10 cellular contexts compared by ENCODE assay signal in genomic region chr20:58179083-58179431, GRCh38. TPM values are rescaled to one million over a fixed set of nuclear protein-coding genes. Genes with fewer than 3 reads are reported as not detected.
DNase-seq lines count a peak whose midpoint lies in the region; ATAC-seq and TF ChIP-seq lines count a peak whose summit lies in the region.
"Had no signal": no experiment of that assay in that cellular context is flagged by ENCODE, and none has a peak within 500 bp of the region (broad histone marks: within the 10 kb centered on the region; RNA-seq: fewer than 3 reads in every experiment).

No MANE protein-coding gene starts in this region.

- in situ Hi-C loops in GM23248 (cut with MboI): no loop called here

- H3K9me3 ChIP-seq in GM23248 (ENCODE audit: low read depth) (no peaks in the 10 kb centered on the region), OCI-LY7 (ENCODE audit: low read length) (no peaks in the 10 kb centered on the region), duodenal mucosa (ENCODE audit: control insufficient read depth in 1 of 2, low read length in 2 of 2) (no peaks in the 10 kb centered on the region), trophoblast cell (ENCODE audit: insufficient read depth, low read depth, low read length) (peaks cover 5% of the 10 kb centered on the region)

- H3K18ac ChIP-seq in trophoblast cell (ENCODE audit: low read length): no peak overlapping the region

- no peaks in the 10 kb centered on the region for H3K36me3 ChIP-seq in GM23248 (ENCODE audit: low read depth)
- H3K36me3 ChIP-seq in OCI-LY7 (ENCODE audit: insufficient read depth, low read length): no peaks in the 10 kb centered on the region
- no peaks in the 10 kb centered on the region for H3K36me3 ChIP-seq in duodenal mucosa (ENCODE audit: control insufficient read depth in 1 of 2, insufficient read depth in 2 of 2, low read length in 2 of 2)
- no peaks in the 10 kb centered on the region for H3K36me3 ChIP-seq in trophoblast cell (ENCODE audit: control insufficient read depth in 1 of 2, insufficient read depth in 2 of 2, low read length in 2 of 2)

- peak overlapping the region; percentile 60; the same call in 1 of the 2 replicates for H3K9ac ChIP-seq in GM23248
- H3K9ac ChIP-seq in duodenal mucosa (ENCODE audit: low read depth in 1 of 2, low read length in 2 of 2): peak overlapping the region; percentile 17 to 38
- no peak overlapping the region for H3K9ac ChIP-seq in trophoblast cell (ENCODE audit: low read length)

- no peak overlapping the region for H4K12ac ChIP-seq in trophoblast cell (ENCODE audit: low read depth, low read length)

- no peak overlapping the region for H2BK12ac ChIP-seq in trophoblast cell (ENCODE audit: low read length)

- H2BK120ac ChIP-seq in trophoblast cell (ENCODE audit: insufficient read depth, low read length, poor library complexity): no peak overlapping the region

- peak overlapping the region; percentile 93 for H3K4me2 ChIP-seq in GM23248 (ENCODE audit: unreplicated experiment)
- peak overlapping the region; percentile 65 for H3K4me2 ChIP-seq in OCI-LY7 (ENCODE audit: low read length)
- H3K4me2 ChIP-seq in trophoblast cell (ENCODE audit: low read length): peak overlapping the region; percentile 74

- CTCF ChIA-PET in OCI-LY7 (lab: Charles Lee; ENCODE audit: unreplicated experiment): no interaction called here

- H3K4me3 ChIP-seq in GM23248 (peak overlapping the region; percentile 68), OCI-LY7 (ENCODE audit: low read depth, low read length, poor library complexity, severe bottlenecking) (peak overlapping the region; percentile 32), duodenal mucosa (ENCODE audit: low read depth in 1 of 2, low read length in 2 of 2) (peak overlapping the region; percentile 48 to 61), trophoblast cell (ENCODE audit: low read depth, low read length) (no peak overlapping the region)

- no peak for DNase-seq in GM23248
- DNase-seq in OCI-LY7 (ENCODE audit: low spot score): no peak
- DNase-seq in trophoblast cell: no peak
- DNase-seq in omental fat pad (ENCODE audit: low spot score): no peak
- DNase-seq in dedifferentiated amniotic fluid mesenchymal stem cell (ENCODE audit: extremely low spot score): no peak
- DNase-seq in NCI-H345 treated with DMSO at 0.1 percent for 48 hours (lab: John Stamatoyannopoulos, UW; ENCODE audit: unreplicated experiment): no peak

- H3K4me1 ChIP-seq in GM23248 (ENCODE audit: insufficient read depth) (peaks cover 12% of the 10 kb centered on the region), OCI-LY7 (ENCODE audit: insufficient read depth, low read length, poor library complexity, severe bottlenecking) (peaks cover 4% of the 10 kb centered on the region), duodenal mucosa (ENCODE audit: control insufficient read depth in 1 of 2, insufficient read depth in 2 of 2, low read length in 2 of 2) (peaks cover 5 to 6% of the 10 kb centered on the region in 2 donors), trophoblast cell (ENCODE audit: control insufficient read depth in 1 of 2, insufficient read depth in 2 of 2, low read length in 2 of 2) (peaks cover 3 to 19% of the 10 kb centered on the region in 2 experiments)

- BruUV-seq in OCI-LY7 (replicated peaks; lab: Mats Ljungman, UMichigan): no TSS peak

- no peak overlapping the region for H4K91ac ChIP-seq in trophoblast cell (ENCODE audit: low read depth, low read length)

- intact Hi-C loops in OCI-LY7 (cut with micrococcal nuclease; ENCODE audit: unreplicated experiment): loop anchor here (1.0 to 5.0 kb wide), 3 partner anchors 527 to 582 kb away; no protein-coding TSS in a partner anchor

- no peak overlapping the region for H3K4ac ChIP-seq in trophoblast cell (ENCODE audit: low read depth, low read length)

- WGBS in GM23248 (ENCODE audit: low coverage in 1 of 2, low lambda C conversion rate in 2 of 2, missing lambda C conversion rate in 2 of 2), 2 experiments: 45 to 47% methylated on average over 9 of the region's 9 CpGs
- WGBS in trophoblast cell (ENCODE audit: extremely low coverage, insufficient coverage, insufficient read length): no CpG with 5 or more reads among the region's 9 CpGs

- H3K27me3 ChIP-seq in GM23248 (replicated peaks; ENCODE audit: insufficient read depth) (no peaks in the 10 kb centered on the region), duodenal mucosa (ENCODE audit: control insufficient read depth in 1 of 2, insufficient read depth in 2 of 2, low read length in 2 of 2) (peaks cover 0 to 9% of the 10 kb centered on the region in 2 donors), trophoblast cell (ENCODE audit: insufficient read depth, low read length) (no peaks in the 10 kb centered on the region)

- H3K79me2 ChIP-seq in GM23248 (ENCODE audit: insufficient read depth) (no peaks in the 10 kb centered on the region), OCI-LY7 (ENCODE audit: insufficient read depth, low read depth, low read length) (no peaks in the 10 kb centered on the region), trophoblast cell (ENCODE audit: control insufficient read depth, insufficient read depth, low read length, poor library complexity) (no peaks in the 10 kb centered on the region)

- H3K14ac ChIP-seq in trophoblast cell (ENCODE audit: low read length): no peak overlapping the region

- no peak overlapping the region for H4K8ac ChIP-seq in trophoblast cell (ENCODE audit: low read depth, low read length)

- no peaks in the 10 kb centered on the region for H3K9me2 ChIP-seq in GM23248 (ENCODE audit: insufficient read depth)
- H3K9me2 ChIP-seq in OCI-LY7 (ENCODE audit: insufficient read depth, low read length): no peaks in the 10 kb centered on the region

- H2AK5ac ChIP-seq in trophoblast cell (ENCODE audit: low read length): no peak overlapping the region

- H2BK5ac ChIP-seq in trophoblast cell (ENCODE audit: low read depth, low read length, poor library complexity): no peak overlapping the region

- H2AFZ ChIP-seq in GM23248: peak overlapping the region; percentile 76
- peak overlapping the region; percentile 90; the same call in 1 of the 2 replicates for H2AFZ ChIP-seq in OCI-LY7 (ENCODE audit: low read length)
- peak overlapping the region; percentile 33 for H2AFZ ChIP-seq in trophoblast cell (ENCODE audit: insufficient read depth, low read length, poor library complexity)

- ATAC-seq in omental fat pad (ENCODE audit: low FRiP score) (no peak), GM19324 (IDR thresholded peaks at IDR 0.05; ENCODE audit: low FRiP score, unreplicated experiment) (no peak)

- no peaks in the 10 kb centered on the region for H3K79me1 ChIP-seq in trophoblast cell (ENCODE audit: low read length)

- POLR2A ChIA-PET in OCI-LY7 (lab: Charles Lee): no interaction called here

- no peaks in the 10 kb centered on the region for H3F3A ChIP-seq in GM23248 (ENCODE audit: insufficient read depth)

- H3K23ac ChIP-seq in trophoblast cell (ENCODE audit: low read length): no peak overlapping the region

- H3K27ac ChIP-seq in GM23248: no peak overlapping the region
- no peak overlapping the region for H3K27ac ChIP-seq in OCI-LY7 (ENCODE audit: low read depth, low read length, poor library complexity, severe bottlenecking)
- H3K27ac ChIP-seq in duodenal mucosa (ENCODE audit: low read depth, low read length): no peak overlapping the region
- no peak overlapping the region for H3K27ac ChIP-seq in trophoblast cell (ENCODE audit: low read depth, low read length)

- H4K20me1 ChIP-seq in GM23248 (ENCODE audit: insufficient read depth): no peaks in the 10 kb centered on the region
- no peaks in the 10 kb centered on the region for H4K20me1 ChIP-seq in OCI-LY7 (ENCODE audit: insufficient read depth, low read length)

- TF ChIP-seq CTCF in OCI-LY7 (conservative IDR thresholded peaks at IDR 0.05; ENCODE audit: low read length) (no peak), omental fat pad (IDR thresholded peaks at IDR 0.05) (no peak)

RNA-seq across cellular contexts. Expression of gene ANKRD60, which starts 49.4 kb away (rescaled TPM):
- total RNA-seq in GM23248 (2014; rRNA removed; shearing (Covaris generic)): not detected in 2 replicates
- not detected in 2 replicates for polyA plus RNA-seq in GM23248 (2016; fragmentation: Nextera tagmentation; extraction: Ambion mirVana)
- total RNA-seq in OCI-LY7 (2014; rRNA removed; shearing (Covaris generic)): not detected in 2 replicates
- total RNA-seq in OCI-LY7 (2022): not detected in 2 replicates
- not detected in 2 replicates for polyA plus RNA-seq in trophoblast cell (2013)
- not detected for total RNA-seq in omental fat pad
- total RNA-seq: activated CD8-positive, alpha-beta memory T cell treated with anti-CD3 and anti-CD28 coated beads for 36 hours; RPMI7951 had no signal

Comparison
In these comparisons a context has a peak if more than half of its experiments do, and no peak if none do; other contexts are left out.
1. H2AFZ ChIP-seq: peak in every context shown above with its lines; median percentile 90 in OCI-LY7; 76 in GM23248; 33 in trophoblast cell.